Comparison of ENCODE assay signal across 8 cellular contexts in the genomic region with DNA sequence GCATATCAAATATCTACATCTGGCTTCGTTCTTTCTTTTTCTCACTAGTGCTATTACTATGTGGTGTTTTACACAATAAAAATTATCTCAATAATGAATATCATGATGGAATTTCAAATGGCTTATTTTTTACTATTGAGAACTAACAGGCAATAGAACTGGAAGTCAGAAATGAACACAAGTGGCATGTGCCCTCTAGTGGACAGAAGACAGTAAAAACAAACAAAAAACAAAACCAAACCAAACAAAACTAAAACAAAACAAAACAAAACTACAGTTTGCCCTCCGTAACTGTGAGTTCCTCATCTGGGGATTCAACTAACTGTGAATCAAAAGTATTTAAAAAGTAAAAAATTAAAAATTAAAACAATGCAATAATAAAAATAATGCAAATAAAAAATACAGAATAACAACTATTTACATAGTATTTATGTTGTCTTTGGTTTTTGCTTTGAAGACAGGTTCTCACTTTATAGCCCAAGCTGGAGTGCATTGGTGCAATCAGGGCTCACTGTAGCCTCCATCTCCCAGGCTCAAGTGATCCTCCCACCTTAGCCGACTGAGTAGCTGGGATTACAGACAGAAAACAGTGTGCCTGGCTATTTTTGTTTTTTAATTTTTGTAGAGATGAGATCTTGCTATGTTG.
DNase-seq lines count a peak whose midpoint lies in the region; ATAC-seq and TF ChIP-seq lines count a peak whose summit lies in the region.

No MANE protein-coding gene starts in this region.

- ATAC-seq in GM19328 (IDR thresholded peaks at IDR 0.05; ENCODE audit: unreplicated experiment) (peak; percentile 90), HG03135 (IDR thresholded peaks at IDR 0.05; ENCODE audit: unreplicated experiment) (peak; percentile 92)
- no peak for ATAC-seq in stimulated activated naive CD8-positive, alpha-beta T cell treated with anti-CD3 and anti-CD28 coated beads, Interleukin-15, Interleukin-2, amounts not matched to agents 100 U/mL and 50 U/mL, for 24 hours
- no peak for ATAC-seq in CD4-positive, alpha-beta T cell (ENCODE audit: poor library complexity)

- CTCF ChIA-PET in CD4-positive, alpha-beta T cell (lab: Charles Lee), result no interaction called here

- DNase-seq in COR-L47 (lab: John Stamatoyannopoulos, UW) (peak; percentile 22), RPMI8226 (peak; percentile 3), iPS DF 4.7 (ENCODE audit: extremely low read depth, low spot score) (peak; percentile 14), OCI-M2 (lab: John Stamatoyannopoulos, UW; ENCODE audit: unreplicated experiment) (no peak)
- no peak for DNase-seq in stimulated activated naive CD8-positive, alpha-beta T cell treated with anti-CD3 and anti-CD28 coated beads, Interleukin-15, Interleukin-2, amounts not matched to agents 100 U/mL and 50 U/mL, for 24 hours
- no peak for DNase-seq in CD4-positive, alpha-beta T cell

- H3K4me1 Mint-ChIP-seq in CD4-positive, alpha-beta T cell (ENCODE audit: low read depth), result no peaks in the 10 kb centered on the region

- no peaks in the 10 kb centered on the region for H3K27me3 Mint-ChIP-seq in CD4-positive, alpha-beta T cell

- no peak overlapping the region for H3K4me3 Mint-ChIP-seq in CD4-positive, alpha-beta T cell

- no peaks in the 10 kb centered on the region for H3K27me3 ChIP-seq in CD4-positive, alpha-beta T cell (ENCODE audit: control insufficient read depth, insufficient read depth, low read length)

- H3K27ac ChIP-seq in CD4-positive, alpha-beta T cell (ENCODE audit: low read depth, low read length), result no peak overlapping the region

- no peaks in the 10 kb centered on the region for H3K9me3 ChIP-seq in CD4-positive, alpha-beta T cell (ENCODE audit: control insufficient read depth, low read length)

- no peak for TF ChIP-seq CTCF in CD4-positive, alpha-beta T cell (IDR thresholded peaks at IDR 0.05)

- no peaks in the 10 kb centered on the region for H3K36me3 Mint-ChIP-seq in CD4-positive, alpha-beta T cell (ENCODE audit: low read depth)

- no peak overlapping the region for H3K27ac Mint-ChIP-seq in CD4-positive, alpha-beta T cell

- H3K9me3 Mint-ChIP-seq in CD4-positive, alpha-beta T cell, result no peaks in the 10 kb centered on the region

- POLR2A ChIA-PET in CD4-positive, alpha-beta T cell (lab: Charles Lee), result no interaction called here

- intact Hi-C loops in CD4-positive, alpha-beta T cell (cut with DNase I, micrococcal nuclease), result no loop called here

Comparison
In these comparisons a context has a peak if more than half of its experiments do, and no peak if none do; other contexts are left out.
1. DNase-seq: peak in COR-L47 (single experiment), RPMI8226 (single experiment) and iPS DF 4.7 (single experiment); none in OCI-M2 (single experiment), stimulated activated naive CD8-positive, alpha-beta T cell treated with anti-CD3 and anti-CD28 coated beads, Interleukin-15, Interleukin-2, amounts not matched to agents 100 U/mL and 50 U/mL, for 24 hours (single experiment) and CD4-positive, alpha-beta T cell (0 of 10).
2. ATAC-seq: peak in GM19328 (single experiment) and HG03135 (single experiment); none in stimulated activated naive CD8-positive, alpha-beta T cell treated with anti-CD3 and anti-CD28 coated beads, Interleukin-15, Interleukin-2, amounts not matched to agents 100 U/mL and 50 U/mL, for 24 hours (single experiment) and CD4-positive, alpha-beta T cell (single experiment).